8 cellular contexts compared by ENCODE assay signal in genomic region chr11:10933455-10934292, GRCh38.
A peak's percentile ranks its signal among the peaks of the same experiment; 100 is the strongest.
DNase-seq lines count a peak whose midpoint lies in the region; ATAC-seq lines count a peak whose summit lies in the region.

No MANE protein-coding gene starts in this region.

- peaks cover 18% of the 10 kb centered on the region for H3K4me1 Mint-ChIP-seq in activated CD8-positive, alpha-beta T cell treated with anti-CD3 and anti-CD28 coated beads, Interleukin-2, amount 10 ng/mL, durations not matched to agents 7 days and 5 days (ENCODE audit: low read depth)

- H3K36me3 Mint-ChIP-seq in activated CD8-positive, alpha-beta T cell treated with anti-CD3 and anti-CD28 coated beads, Interleukin-2, amount 10 ng/mL, durations not matched to agents 7 days and 5 days (ENCODE audit: low read depth), result no peaks in the 10 kb centered on the region

- no peak overlapping the region for H3K27ac ChIP-seq in BLaER1

- H3K27me3 Mint-ChIP-seq in activated CD8-positive, alpha-beta T cell treated with anti-CD3 and anti-CD28 coated beads, Interleukin-2, amount 10 ng/mL, durations not matched to agents 7 days and 5 days (ENCODE audit: low read depth), result peaks cover 43% of the 10 kb centered on the region

- H3K4me3 Mint-ChIP-seq in activated CD8-positive, alpha-beta T cell treated with anti-CD3 and anti-CD28 coated beads, Interleukin-2, amount 10 ng/mL, durations not matched to agents 7 days and 5 days, result peak overlapping the region; percentile 70

- DNase-seq in GM19240 (ENCODE audit: insufficient read length, low spot score) (peak; percentile 76), NCI-H526 treated with DMSO at 0.1 percent for 48 hours (lab: John Stamatoyannopoulos, UW) (peak; percentile 98), lung microvascular endothelial cell (ENCODE audit: low read depth in 2 of 2) (peak; percentile 85 to 93)
- DNase-seq in activated CD8-positive, alpha-beta T cell treated with anti-CD3 and anti-CD28 coated beads, Interleukin-2, amount 10 ng/mL, durations not matched to agents 7 days and 5 days, result peak; percentile 85
- DNase-seq in effector CD8-positive, alpha-beta T cell (lab: John Stamatoyannopoulos, UW), result peak; percentile 66
- peak; percentile 72 to 73 (median 73) for DNase-seq in stimulated activated CD4-positive, alpha-beta T cell treated with anti-CD3 and anti-CD28 coated beads, TNF-alpha, amount 100 ng/mL, for 48 hours (ENCODE audit: low read depth in 3 of 3)

- peaks cover 19% of the 10 kb centered on the region for H3K4me1 ChIP-seq in BLaER1

- H3K27me3 ChIP-seq in BLaER1, result peaks cover 48% of the 10 kb centered on the region

- H4K20me1 ChIP-seq in BLaER1, result peaks cover 9% of the 10 kb centered on the region; the same call in 1 of the 2 replicates

- peak overlapping the region; percentile 73 for H3K4me2 ChIP-seq in BLaER1

- peak overlapping the region; percentile 32; the same call in 1 of the 2 replicates for H3K4me3 ChIP-seq in BLaER1

- CTCF ChIA-PET in activated CD8-positive, alpha-beta T cell treated with anti-CD3 and anti-CD28 coated beads, Interleukin-2, amount 10 ng/mL, durations not matched to agents 7 days and 5 days (lab: Charles Lee), result interaction anchor here (0.5 to 4.6 kb wide), 39 partner anchors 8 to 910 kb away, joined by 3 to 44 read pairs (median 4); partner anchors contain the start of genes EIF4G2 and ZBED5

- no peak overlapping the region for H3K9ac ChIP-seq in BLaER1

- POLR2A ChIA-PET in activated CD8-positive, alpha-beta T cell treated with anti-CD3 and anti-CD28 coated beads, Interleukin-2, amount 10 ng/mL, durations not matched to agents 7 days and 5 days (lab: Charles Lee), result interaction anchor here (0.6 kb wide), 1 partner anchor 124 kb away, joined by 4 read pairs; the partner anchor contains the start of gene EIF4G2

- no peaks in the 10 kb centered on the region for H3K9me3 Mint-ChIP-seq in activated CD8-positive, alpha-beta T cell treated with anti-CD3 and anti-CD28 coated beads, Interleukin-2, amount 10 ng/mL, durations not matched to agents 7 days and 5 days (ENCODE audit: insufficient read depth)

- ATAC-seq in HG03520 (IDR thresholded peaks at IDR 0.05; ENCODE audit: unreplicated experiment), result peak; percentile 86
- ATAC-seq in activated CD8-positive, alpha-beta T cell treated with anti-CD3 and anti-CD28 coated beads, Interleukin-2, amount 10 ng/mL, durations not matched to agents 7 days and 5 days, result peak; percentile 79

- H3K9me3 ChIP-seq in BLaER1, result no peaks in the 10 kb centered on the region

- H3K36me3 ChIP-seq in BLaER1, result no peaks in the 10 kb centered on the region

- no peak overlapping the region for H3K27ac Mint-ChIP-seq in activated CD8-positive, alpha-beta T cell treated with anti-CD3 and anti-CD28 coated beads, Interleukin-2, amount 10 ng/mL, durations not matched to agents 7 days and 5 days
